28 cellular contexts compared by ENCODE assay signal in the genomic region with DNA sequence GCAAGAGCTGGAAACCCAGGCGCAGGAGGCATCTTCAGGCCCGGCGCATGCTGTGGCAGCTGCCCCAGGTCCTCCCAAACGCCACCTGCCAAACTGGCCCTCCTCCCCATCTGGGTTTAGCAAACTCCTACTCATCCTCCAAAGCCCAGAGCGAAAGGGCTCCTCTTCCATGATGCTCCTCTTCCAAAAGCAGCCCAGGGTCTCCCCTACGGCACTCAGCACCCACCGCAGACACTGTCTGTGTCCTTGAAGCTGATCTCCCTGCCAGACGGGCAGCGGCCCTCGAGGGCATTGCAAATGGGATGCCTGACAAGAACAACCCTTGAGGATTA.
"Had no signal": no experiment of that assay in that cellular context is flagged by ENCODE, and none has a peak within 500 bp of the region (broad histone marks: within the 10 kb centered on the region; RNA-seq: fewer than 3 reads in every experiment).

No MANE protein-coding gene starts in this region.

- H3K36me3 ChIP-seq: left lung, lower lobe of right lung, pancreas, prostate gland, stomach, thyroid gland, transverse colon, upper lobe of left lung, vagina had no signal

- H3K4me1 ChIP-seq: pancreas, prostate gland, testis, vagina had no signal

- H3K4me3 ChIP-seq: left lung, lower lobe of right lung, pancreas, prostate gland, skin epidermis, stomach, testis, thyroid gland, transverse colon, upper lobe of left lung, vagina had no signal

- H3K27me3 ChIP-seq: testis, thyroid gland, vagina had no signal

- H3K27ac ChIP-seq: left lung, lower lobe of right lung, pancreas, prostate gland, skin epidermis, stomach, testis, thyroid gland, transverse colon, upper lobe of left lung, vagina had no signal

- DNase-seq: hypothalamus; immature natural killer cell; kidney; left colon; left lung; lower lobe of right lung; mammary epithelial cell; mesenchymal stem cell; naive thymus-derived CD8-positive, alpha-beta T cell; nucleus accumbens; posterior cingulate gyrus; right cardiac atrium; stimulated activated CD4-positive, alpha-beta T cell treated with anti-CD3 and anti-CD28 coated beads, Interleukin-12 subunit alpha, Interleukin-12 subunit beta, amount 100 ng/mL, for 4 hours; stimulated activated CD4-positive, alpha-beta T cell treated with anti-CD3 and anti-CD28 coated beads, Interleukin-15, amount 100 ng/mL, for 24 hours; stimulated activated CD4-positive, alpha-beta T cell treated with anti-CD3 and anti-CD28 coated beads, Interleukin-2, amount 100 ng/mL, for 24 hours; stimulated activated CD4-positive, alpha-beta T cell treated with anti-CD3 and anti-CD28 coated beads, Interleukin-4, amount 100 ng/mL, for 1 hour; stimulated activated naive B cell treated with anti-CD40 and anti-IgM and Interleukin-4, amounts not matched to agents 10 μg/mL and 1 μg/mL and 100 μg/mL, for 72 hours; stimulated activated naive CD8-positive, alpha-beta T cell treated with anti-CD3 and anti-CD28 coated beads, Interleukin-15, Interleukin-2, amounts not matched to agents 100 U/mL and 50 U/mL, for 24 hours; stomach; testis; thyroid gland; transverse colon had no signal

- ATAC-seq: left lung; lower lobe of right lung; right cardiac atrium; stimulated activated naive CD8-positive, alpha-beta T cell treated with anti-CD3 and anti-CD28 coated beads, Interleukin-15, Interleukin-2, amounts not matched to agents 100 U/mL and 50 U/mL, for 24 hours had no signal

- H3K36me3 Mint-ChIP-seq: immature natural killer cell; naive thymus-derived CD8-positive, alpha-beta T cell; stimulated activated naive B cell treated with anti-CD40 and anti-IgM and Interleukin-4, amounts not matched to agents 10 μg/mL and 1 μg/mL and 100 μg/mL, for 72 hours had no signal

- H3K4me1 Mint-ChIP-seq: immature natural killer cell had no signal

- H3K9me3 ChIP-seq: left lung, lower lobe of right lung, pancreas, prostate gland, stomach, testis, thyroid gland, transverse colon, upper lobe of left lung, vagina had no signal

- H3K27ac Mint-ChIP-seq: immature natural killer cell; naive thymus-derived CD8-positive, alpha-beta T cell; nephron had no signal

- H3K4me3 Mint-ChIP-seq: immature natural killer cell; naive thymus-derived CD8-positive, alpha-beta T cell; nephron had no signal

- H3K9me3 Mint-ChIP-seq: naive thymus-derived CD8-positive, alpha-beta T cell; nephron; stimulated activated naive B cell treated with anti-CD40 and anti-IgM and Interleukin-4, amounts not matched to agents 10 μg/mL and 1 μg/mL and 100 μg/mL, for 72 hours had no signal
